Comparison of ENCODE assay signal across 17 cellular contexts in the genomic region with DNA sequence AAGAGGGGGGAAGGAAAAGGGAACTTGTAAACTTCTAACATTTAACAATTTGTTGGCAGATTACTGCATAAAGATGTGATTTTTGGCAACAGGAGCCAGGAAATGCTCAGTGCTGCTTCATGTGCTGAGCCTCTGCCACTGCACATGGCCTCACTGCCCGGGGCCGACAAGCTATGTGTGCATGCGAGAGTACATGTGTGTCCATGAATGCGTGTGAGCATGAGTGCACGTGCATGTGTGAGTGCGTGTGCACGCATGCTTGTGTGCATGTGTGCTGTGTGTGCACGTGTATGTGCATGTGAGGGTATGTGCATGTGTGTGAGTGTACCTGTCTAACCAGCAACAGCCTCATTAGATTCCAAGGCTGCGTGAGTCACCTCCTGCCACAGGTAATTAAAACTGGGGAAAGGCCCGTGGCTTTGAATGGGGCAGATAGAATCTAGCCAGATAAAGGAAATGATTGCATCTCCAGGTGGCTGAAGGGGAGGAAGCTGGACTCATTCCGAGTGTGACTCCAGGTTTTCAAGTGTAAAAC. TPM values are rescaled to one million over a fixed set of nuclear protein-coding genes. Genes with fewer than 3 reads are reported as not detected.
DNase-seq lines count a peak whose midpoint lies in the region; FAIRE-seq and TF ChIP-seq lines count a peak whose summit lies in the region.
"Had no signal": no experiment of that assay in that cellular context is flagged by ENCODE, and none has a peak within 500 bp of the region (broad histone marks: within the 10 kb centered on the region; RNA-seq: fewer than 3 reads in every experiment).

No MANE protein-coding gene starts in this region.

- TF ChIP-seq CTCF in bronchial epithelial cell (IDR thresholded peaks at IDR 0.05; ENCODE audit: insufficient read depth, low read length, severe bottlenecking) = peak; percentile 24
- TF ChIP-seq CTCF in neural crest cell (conservative IDR thresholded peaks at IDR 0.05) = no peak

- H3K4me3 ChIP-seq in bronchial epithelial cell (ENCODE audit: low read depth, low read length) = no peak overlapping the region

- H3K9me3 Mint-ChIP-seq in neural crest cell = no peaks in the 10 kb centered on the region
- H3K9me3 Mint-ChIP-seq: activated T-helper 17 cell treated with anti-CD3 and anti-CD28 coated beads, Interleukin-2, amount 50 U/mL, for 72 hours had no signal

- peak overlapping the region; percentile 50 for H3K27ac Mint-ChIP-seq in neural crest cell (ENCODE audit: unreplicated experiment)
- H3K27ac Mint-ChIP-seq: activated T-helper 17 cell treated with anti-CD3 and anti-CD28 coated beads, Interleukin-2, amount 50 U/mL, for 72 hours had no signal

- H3K27me3 ChIP-seq in bronchial epithelial cell (ENCODE audit: control insufficient read depth, insufficient read depth, low read length) = peaks cover 2% of the 10 kb centered on the region

- peaks cover 6% of the 10 kb centered on the region for H3K27me3 Mint-ChIP-seq in neural crest cell (ENCODE audit: low read depth)

- H3K4me1 Mint-ChIP-seq in neural crest cell = peaks cover 11% of the 10 kb centered on the region
- H3K4me1 Mint-ChIP-seq: activated T-helper 17 cell treated with anti-CD3 and anti-CD28 coated beads, Interleukin-2, amount 50 U/mL, for 72 hours had no signal

- H3K4me3 Mint-ChIP-seq in neural crest cell = no peak overlapping the region
- H3K4me3 Mint-ChIP-seq: activated T-helper 17 cell treated with anti-CD3 and anti-CD28 coated beads, Interleukin-2, amount 50 U/mL, for 72 hours had no signal

- peak; percentile 99 for FAIRE-seq in bronchial epithelial cell (lab: Jason Lieb, UNC)

- no peaks in the 10 kb centered on the region for H3K36me3 Mint-ChIP-seq in neural crest cell (ENCODE audit: low read depth)

- DNase-seq in Daoy (ENCODE audit: low read depth) (peak; percentile 78), LoVo (ENCODE audit: low spot score) (peak; percentile 54), bronchial epithelial cell (ENCODE audit: low read depth) (peak; percentile 89), neural crest cell (ENCODE audit: low read depth, low spot score) (no peak), NCI-H82 (lab: John Stamatoyannopoulos, UW) (no peak), NOMO-1 treated with dmso at 0.1 percent for 144 hours (lab: John Stamatoyannopoulos, UW; ENCODE audit: unreplicated experiment) (no peak)
- no peak for DNase-seq in NK-92 treated with Interleukin-12 subunit alpha and Interleukin-12 subunit beta, amount 100 ng/mL, for 24 hours (lab: John Stamatoyannopoulos, UW)
- DNase-seq: activated CD4-positive, alpha-beta T cell treated with anti-CD3 and anti-CD28 coated beads for 1 hour; COR-L47; NCI-H1105; NCI-H526 treated with DMSO at 0.1 percent for 48 hours; SK-N-SH had no signal

- H3K36me3 ChIP-seq in bronchial epithelial cell (ENCODE audit: control insufficient read depth, insufficient read depth, low read length) = no peaks in the 10 kb centered on the region

RNA-seq across cellular contexts. Expression of a gene that starts 41.4 kb away (rescaled TPM):
- total RNA-seq in Daoy (2014; rRNA removed; shearing (Covaris generic)) = not detected in 2 replicates
- total RNA-seq in bronchial epithelial cell (not detected in 2 replicates), neural crest cell (not detected in 2 replicates)
- total RNA-seq: epithelial cell of proximal tubule, mononuclear cell, temporal lobe had no signal

RNA-seq across cellular contexts. Expression of a gene that starts 48.9 kb away (rescaled TPM):
- total RNA-seq in Daoy (2014; rRNA removed; shearing (Covaris generic)) = 90.1 and 152 TPM in 2 replicates
- 67.4 and 70.0 TPM in 2 replicates for total RNA-seq in bronchial epithelial cell
- total RNA-seq in neural crest cell = 108 and 111 TPM in 2 replicates

RNA-seq across cellular contexts. Expression of a gene that starts 55.8 kb away (rescaled TPM):
- total RNA-seq in Daoy (2014; rRNA removed; shearing (Covaris generic)) = not detected in 2 replicates
- not detected in 2 replicates for total RNA-seq in bronchial epithelial cell
- total RNA-seq in neural crest cell = not detected in 2 replicates
- total RNA-seq: activated T-helper 17 cell treated with anti-CD3 and anti-CD28 coated beads, Interleukin-2, amount 50 U/mL, for 72 hours; epithelial cell of proximal tubule; mononuclear cell; right cardiac atrium; temporal lobe had no signal

Comparison
In these comparisons a context has a peak if more than half of its experiments do, and no peak if none do; other contexts are left out.
1. DNase-seq: peak in Daoy (single experiment), LoVo (single experiment) and bronchial epithelial cell (single experiment); none in neural crest cell (single experiment), NK-92 treated with Interleukin-12 subunit alpha and Interleukin-12 subunit beta, amount 100 ng/mL, for 24 hours (single experiment), NCI-H82 (single experiment) and NOMO-1 treated with dmso at 0.1 percent for 144 hours (single experiment).